19 cellular contexts compared by ENCODE assay signal in the genomic region with DNA sequence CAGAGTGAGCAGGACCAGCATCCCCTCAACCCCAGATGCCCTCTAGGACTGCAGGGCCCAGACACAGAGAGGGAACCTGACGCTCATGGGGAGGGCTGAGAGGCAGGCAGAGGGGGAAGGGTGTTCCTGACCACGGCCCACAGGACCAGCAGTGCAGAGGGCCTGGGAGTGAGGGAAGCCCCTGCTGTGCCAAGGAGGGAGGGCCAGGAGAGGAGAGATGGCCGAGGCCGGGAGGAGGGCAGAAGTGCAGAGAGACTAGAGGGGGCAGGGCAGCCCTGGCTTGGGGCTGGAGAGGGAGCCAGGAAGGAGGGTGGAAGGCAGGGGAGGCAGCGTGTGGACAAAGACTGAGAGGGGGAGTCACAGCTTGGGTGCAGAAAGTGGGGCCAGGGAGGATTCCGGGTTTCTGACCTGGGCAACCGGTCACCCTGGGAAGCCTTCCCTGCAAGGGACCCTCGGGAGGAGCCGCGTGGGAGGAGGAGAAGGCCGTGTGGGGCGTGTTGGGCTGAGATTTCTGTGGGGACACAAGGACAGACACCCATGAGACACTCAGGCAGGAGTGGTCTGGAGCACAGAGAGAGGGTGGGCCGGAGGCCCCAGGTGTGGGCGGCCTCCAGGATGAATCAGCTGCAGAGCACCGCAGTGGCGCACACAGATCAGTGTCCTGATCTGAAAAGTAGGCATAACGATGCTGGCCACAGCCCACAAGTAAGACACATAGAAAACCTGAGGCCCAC.
DNase-seq lines count a peak whose midpoint lies in the region; ATAC-seq and TF ChIP-seq lines count a peak whose summit lies in the region.
"Had no signal": no experiment of that assay in that cellular context is flagged by ENCODE, and none has a peak within 500 bp of the region (broad histone marks: within the 10 kb centered on the region; RNA-seq: fewer than 3 reads in every experiment).

No MANE protein-coding gene starts in this region.

- H3K4me1 ChIP-seq in neuronal stem cell (ENCODE audit: control insufficient read depth in 2 of 2, insufficient read depth in 1 of 2, low read depth in 1 of 2, low read length in 2 of 2) (peaks cover 0 to 14% of the 10 kb centered on the region in 2 donors), upper lobe of right lung (no peaks in the 10 kb centered on the region)

- H3K27me3 ChIP-seq in neuronal stem cell (ENCODE audit: control insufficient read depth in 3 of 3, insufficient read depth in 3 of 3, low read depth in 1 of 3, low read length in 3 of 3) (peaks cover 0 to 2% (median 0%) of the 10 kb centered on the region in 3 experiments), upper lobe of right lung (no peaks in the 10 kb centered on the region)
- H3K27me3 ChIP-seq: BLaER1 treated with 17β-estradiol and CSF1 and Interleukin-3, amounts not matched to agents 10 nM and 100 nM; hepatocyte; tibial nerve had no signal

- peak overlapping the region; percentile 12 for H3K9ac ChIP-seq in neuronal stem cell (ENCODE audit: low read depth, low read length, poor library complexity)
- H3K9ac ChIP-seq: BLaER1 treated with 17β-estradiol and CSF1 and Interleukin-3, amounts not matched to agents 10 nM and 100 nM had no signal

- no peak overlapping the region for H3K4ac ChIP-seq in neuronal stem cell (ENCODE audit: low read length)

- CTCF ChIA-PET in activated CD8-positive, alpha-beta memory T cell treated with anti-CD3 and anti-CD28 coated beads, Interleukin-2, amount 10 ng/mL, durations not matched to agents 7 days and 5 days (lab: Charles Lee) = no interaction called here

- H2AK5ac ChIP-seq in neuronal stem cell (ENCODE audit: low read depth, low read length) = peak overlapping the region; percentile 66

- no peak overlapping the region for H3K4me2 ChIP-seq in neuronal stem cell (ENCODE audit: insufficient read depth, low read length, poor library complexity, severe bottlenecking)
- H3K4me2 ChIP-seq: BLaER1 treated with 17β-estradiol and CSF1 and Interleukin-3, amounts not matched to agents 10 nM and 100 nM; hepatocyte had no signal

- H3K18ac ChIP-seq in neuronal stem cell (ENCODE audit: low read length) = peak overlapping the region; percentile 89

- intact Hi-C loops in upper lobe of right lung (cut with DNase I) = no loop called here

- peaks cover 14 to 19% of the 10 kb centered on the region in 2 donors for H3K9me3 ChIP-seq in neuronal stem cell (replicated peaks in 1 of 2; ENCODE audit: control insufficient read depth in 2 of 2, insufficient read depth in 1 of 2, low read depth in 1 of 2, low read length in 2 of 2)
- no peaks in the 10 kb centered on the region for H3K9me3 ChIP-seq in upper lobe of right lung
- H3K9me3 ChIP-seq: tibial nerve had no signal

- H2BK5ac ChIP-seq in neuronal stem cell (ENCODE audit: low read length) = peak overlapping the region; percentile 1

- peak overlapping the region; percentile 32 for H3K23ac ChIP-seq in neuronal stem cell (ENCODE audit: low read depth, low read length, poor library complexity)

- no peak overlapping the region for H3K27ac ChIP-seq in neuronal stem cell (replicated peaks; ENCODE audit: low read length)
- H3K27ac ChIP-seq in upper lobe of right lung = no peak overlapping the region
- H3K27ac ChIP-seq: BLaER1 treated with 17β-estradiol and CSF1 and Interleukin-3, amounts not matched to agents 10 nM and 100 nM; hepatocyte; tibial nerve had no signal

- no peak for ATAC-seq in activated CD8-positive, alpha-beta memory T cell treated with anti-CD3 and anti-CD28 coated beads, Interleukin-2, amount 10 ng/mL, durations not matched to agents 7 days and 5 days
- ATAC-seq in upper lobe of right lung = peak; percentile 12
- no peak for ATAC-seq in GM18861 (IDR thresholded peaks at IDR 0.05; ENCODE audit: unreplicated experiment)
- no peak for ATAC-seq in stimulated activated naive CD8-positive, alpha-beta T cell treated with anti-CD3 and anti-CD28 coated beads, Interleukin-15, Interleukin-2, amounts not matched to agents 100 U/mL and 50 U/mL, for 24 hours
- ATAC-seq: activated T-cell treated with anti-CD3 and anti-CD28 coated beads, Interleukin-2, amount 50 U/mL, for 72 hours; left colon had no signal

- H3K27me3 Mint-ChIP-seq in activated CD8-positive, alpha-beta memory T cell treated with anti-CD3 and anti-CD28 coated beads, Interleukin-2, amount 10 ng/mL, durations not matched to agents 7 days and 5 days = no peaks in the 10 kb centered on the region

- H3K4me3 Mint-ChIP-seq in activated CD8-positive, alpha-beta memory T cell treated with anti-CD3 and anti-CD28 coated beads, Interleukin-2, amount 10 ng/mL, durations not matched to agents 7 days and 5 days = no peak overlapping the region
- H3K4me3 Mint-ChIP-seq: activated T-cell treated with anti-CD3 and anti-CD28 coated beads, Interleukin-2, amount 50 U/mL, for 72 hours had no signal

- H2AFZ ChIP-seq in neuronal stem cell (ENCODE audit: low read length) = no peak overlapping the region
- H2AFZ ChIP-seq: hepatocyte had no signal

- H3K36me3 Mint-ChIP-seq in activated CD8-positive, alpha-beta memory T cell treated with anti-CD3 and anti-CD28 coated beads, Interleukin-2, amount 10 ng/mL, durations not matched to agents 7 days and 5 days = no peaks in the 10 kb centered on the region

- peak overlapping the region; percentile 63 for H2BK12ac ChIP-seq in neuronal stem cell (ENCODE audit: low read length)

- H3K36me3 ChIP-seq in neuronal stem cell (replicated peaks in 1 of 2; ENCODE audit: control insufficient read depth in 2 of 2, insufficient read depth in 2 of 2, low read length in 2 of 2) (peaks cover 0 to 8% of the 10 kb centered on the region in 2 donors), upper lobe of right lung (no peaks in the 10 kb centered on the region)
- H3K36me3 ChIP-seq: BLaER1 treated with 17β-estradiol and CSF1 and Interleukin-3, amounts not matched to agents 10 nM and 100 nM; tibial nerve had no signal

- peak overlapping the region; percentile 96 for H2BK15ac ChIP-seq in neuronal stem cell (ENCODE audit: low read length)

- H3K4me3 ChIP-seq in neuronal stem cell (ENCODE audit: low read length in 2 of 2) (no peak overlapping the region), upper lobe of right lung (no peak overlapping the region)
- H3K4me3 ChIP-seq: BLaER1 treated with 17β-estradiol and CSF1 and Interleukin-3, amounts not matched to agents 10 nM and 100 nM; hepatocyte; tibial nerve had no signal

- no peaks in the 10 kb centered on the region for H3K4me1 Mint-ChIP-seq in activated CD8-positive, alpha-beta memory T cell treated with anti-CD3 and anti-CD28 coated beads, Interleukin-2, amount 10 ng/mL, durations not matched to agents 7 days and 5 days

- peak overlapping the region; percentile 57 for H2BK120ac ChIP-seq in neuronal stem cell (ENCODE audit: low read depth, low read length)

- no peak overlapping the region for H3K27ac Mint-ChIP-seq in activated CD8-positive, alpha-beta memory T cell treated with anti-CD3 and anti-CD28 coated beads, Interleukin-2, amount 10 ng/mL, durations not matched to agents 7 days and 5 days
- H3K27ac Mint-ChIP-seq: activated T-cell treated with anti-CD3 and anti-CD28 coated beads, Interleukin-2, amount 50 U/mL, for 72 hours had no signal

- H3K9me3 Mint-ChIP-seq in activated CD8-positive, alpha-beta memory T cell treated with anti-CD3 and anti-CD28 coated beads, Interleukin-2, amount 10 ng/mL, durations not matched to agents 7 days and 5 days (ENCODE audit: low read depth) = peaks cover 11% of the 10 kb centered on the region

- H4K8ac ChIP-seq in neuronal stem cell (ENCODE audit: low read depth, low read length) = no peak overlapping the region

- TF ChIP-seq CTCF in upper lobe of right lung (IDR thresholded peaks at IDR 0.05) = no peak

- peaks cover 2% of the 10 kb centered on the region for H3K79me1 ChIP-seq in neuronal stem cell (ENCODE audit: low read depth, low read length)

- no peak overlapping the region for H4K91ac ChIP-seq in neuronal stem cell (ENCODE audit: low read depth, low read length, poor library complexity)

- no CpG with 5 or more reads among the region's 17 CpGs for WGBS in neuronal stem cell (ENCODE audit: extremely low coverage in 2 of 2, insufficient read length in 2 of 2, insufficient replicate concordance in 1 of 2), 2 donors

- peak; percentile 26 for DNase-seq in activated CD8-positive, alpha-beta memory T cell treated with anti-CD3 and anti-CD28 coated beads for 24 hours
- DNase-seq in activated CD8-positive, alpha-beta memory T cell treated with anti-CD3 and anti-CD28 coated beads, Interleukin-2, amount 10 ng/mL, durations not matched to agents 7 days and 5 days = no peak
- DNase-seq in iPS-NIHi11 (ENCODE audit: low spot score) (peak; percentile 59), neuronal stem cell (ENCODE audit: low spot score) (no peak), upper lobe of right lung (peak; percentile 52), OCI-M1 (lab: John Stamatoyannopoulos, UW) (no peak)
- no peak for DNase-seq in stimulated activated naive CD8-positive, alpha-beta T cell treated with anti-CD3 and anti-CD28 coated beads, Interleukin-15, Interleukin-2, amounts not matched to agents 100 U/mL and 50 U/mL, for 24 hours
- DNase-seq: 8988T; activated T-cell treated with anti-CD3 and anti-CD28 coated beads, Interleukin-2, amount 50 U/mL, for 72 hours; caudate nucleus; effector memory CD4-positive, alpha-beta T cell; left colon; NCI-H2081; NCI-H524 treated with DMSO at 0.1 percent for 48 hours; stimulated activated CD4-positive, alpha-beta T cell treated with anti-CD3 and anti-CD28 coated beads, Interleukin-4, amount 100 ng/mL, for 24 hours had no signal

- peak overlapping the region; percentile 97 for H3K14ac ChIP-seq in neuronal stem cell (ENCODE audit: low read length)

Comparison
In these comparisons a context has a peak if more than half of its experiments do, and no peak if none do; other contexts are left out.
1. DNase-seq: peak in activated CD8-positive, alpha-beta memory T cell treated with anti-CD3 and anti-CD28 coated beads for 24 hours (single experiment), iPS-NIHi11 (single experiment) and upper lobe of right lung (single experiment); none in activated CD8-positive, alpha-beta memory T cell treated with anti-CD3 and anti-CD28 coated beads, Interleukin-2, amount 10 ng/mL, durations not matched to agents 7 days and 5 days (single experiment), neuronal stem cell (single experiment), OCI-M1 (single experiment) and stimulated activated naive CD8-positive, alpha-beta T cell treated with anti-CD3 and anti-CD28 coated beads, Interleukin-15, Interleukin-2, amounts not matched to agents 100 U/mL and 50 U/mL, for 24 hours (single experiment).